In the genomic region with DNA sequence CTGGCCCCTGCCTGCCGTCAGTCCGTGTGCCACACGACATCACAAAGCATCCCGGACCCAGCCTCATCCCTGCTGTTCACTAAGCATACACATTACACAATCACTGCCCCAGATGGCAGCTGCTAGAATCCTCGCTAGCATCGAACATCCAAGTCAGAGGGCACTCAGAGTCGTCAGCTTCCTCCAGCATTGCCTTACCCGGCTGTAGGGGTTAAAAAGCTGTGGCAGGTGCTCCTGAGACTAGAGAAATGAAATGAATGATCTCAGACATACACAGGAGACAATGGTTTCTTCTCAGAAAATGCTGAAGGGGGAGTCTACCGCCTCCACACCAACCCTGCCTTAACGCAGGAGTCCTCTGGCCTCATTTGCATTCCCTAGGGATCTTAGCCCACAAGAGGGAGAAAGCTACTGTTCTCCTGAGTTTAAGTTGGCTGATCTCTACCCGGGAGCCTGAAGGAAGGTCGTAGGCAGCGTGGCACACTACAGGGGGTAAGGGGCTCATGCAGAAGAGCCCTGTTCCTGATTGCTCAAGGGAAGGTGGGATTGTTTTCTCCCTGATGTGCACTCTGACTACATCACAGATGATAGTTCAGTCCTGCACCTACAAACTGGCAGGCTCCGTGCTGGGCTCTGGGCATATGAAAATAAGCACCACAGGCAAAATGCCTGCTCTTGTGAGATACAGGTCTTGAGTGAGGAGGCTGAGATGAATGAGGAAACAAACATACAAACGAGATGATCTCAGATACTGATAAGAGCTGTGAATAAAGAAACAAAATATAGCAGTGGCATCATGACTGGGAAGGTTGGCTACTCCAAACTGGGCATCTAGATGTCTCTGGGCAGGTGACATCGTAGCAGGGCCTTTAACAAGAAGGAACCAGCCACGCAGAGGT, we compare ENCODE assay signal across 1 cellular context.
TF ChIP-seq lines count a peak whose summit lies in the region.

No MANE protein-coding gene starts in this region.

TF ChIP-seq in K562, 482 proteins besides CTCF, POLR2A, EP300 and RAD21 (continued from another document):
- TF ChIP-seq, protein P1, sequence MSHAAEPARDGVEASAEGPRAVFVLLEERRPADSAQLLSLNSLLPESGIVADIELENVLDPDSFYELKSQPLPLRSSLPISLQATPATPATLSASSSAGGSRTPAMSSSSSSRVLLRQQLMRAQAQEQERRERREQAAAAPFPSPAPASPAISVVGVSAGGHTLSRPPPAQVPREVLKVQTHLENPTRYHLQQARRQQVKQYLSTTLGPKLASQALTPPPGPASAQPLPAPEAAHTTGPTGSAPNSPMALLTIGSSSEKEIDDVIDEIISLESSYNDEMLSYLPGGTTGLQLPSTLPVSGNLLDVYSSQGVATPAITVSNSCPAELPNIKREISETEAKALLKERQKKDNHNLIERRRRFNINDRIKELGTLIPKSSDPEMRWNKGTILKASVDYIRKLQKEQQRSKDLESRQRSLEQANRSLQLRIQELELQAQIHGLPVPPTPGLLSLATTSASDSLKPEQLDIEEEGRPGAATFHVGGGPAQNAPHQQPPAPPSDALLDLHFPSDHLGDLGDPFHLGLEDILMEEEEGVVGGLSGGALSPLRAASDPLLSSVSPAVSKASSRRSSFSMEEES (CRISPR knock-in tag; IDR thresholded peaks at IDR 0.05): no peak
- TF ChIP-seq BDP1 (IDR thresholded peaks at IDR 0.05; ENCODE audit: insufficient read depth, insufficient read length) (no peak), ZNF586 (CRISPR knock-in tag; conservative IDR thresholded peaks at IDR 0.05) (no peak)
